23 cellular contexts compared by ENCODE assay signal in genomic region chr16:20137194-20137593, GRCh38.
"Had no signal": no experiment of that assay in that cellular context is flagged by ENCODE, and none has a peak within 500 bp of the region (broad histone marks: within the 10 kb centered on the region; RNA-seq: fewer than 3 reads in every experiment).

No MANE protein-coding gene starts in this region.

- H3K9me3 ChIP-seq: ascending aorta, colonic mucosa had no signal

- H3K4me1 ChIP-seq: ascending aorta, colonic mucosa, esophagus squamous epithelium, gastroesophageal sphincter had no signal

- H3K27me3 ChIP-seq: ascending aorta, colonic mucosa had no signal

- ATAC-seq: activated naive CD4-positive, alpha-beta T cell treated with anti-CD3 and anti-CD28 coated beads, Interleukin-2, amount 50 U/mL, for 72 hours; activated T-cell treated with anti-CD3 and anti-CD28 coated beads, Interleukin-2, amount 50 U/mL, for 72 hours; gastroesophageal sphincter had no signal

- H3K36me3 ChIP-seq: ascending aorta, colonic mucosa, esophagus squamous epithelium, gastroesophageal sphincter had no signal

- H3K27ac ChIP-seq: ascending aorta, colonic mucosa, esophagus squamous epithelium, gastroesophageal sphincter, VCaP had no signal

- H3K4me3 ChIP-seq: ascending aorta, colonic mucosa, esophagus squamous epithelium, gastroesophageal sphincter had no signal

- DNase-seq: activated CD4-positive, alpha-beta memory T cell treated with anti-CD3 and anti-CD28 coated beads, Interleukin-2, amount 10 ng/mL, durations not matched to agents 7 days and 5 days; activated CD4-positive, alpha-beta T cell treated with anti-CD3 and anti-CD28 coated beads for 1 hour; activated CD4-positive, alpha-beta T cell treated with anti-CD3 and anti-CD28 coated beads for 4 hours; activated CD4-positive, alpha-beta T cell treated with anti-CD3 and anti-CD28 coated beads, Interleukin-2, amount 10 ng/mL, durations not matched to agents 7 days and 5 days; activated CD4-positive, alpha-beta T cell treated with anti-CD3 and anti-CD28 coated beads, Interleukin-2, amount 50 U/mL, for 4 hours; activated CD8-positive, alpha-beta memory T cell treated with anti-CD3 and anti-CD28 coated beads, Interleukin-2, amount 50 U/mL, for 48 hours; activated gamma-delta T cell; activated naive CD4-positive, alpha-beta T cell; activated naive CD4-positive, alpha-beta T cell treated with anti-CD3 and anti-CD28 coated beads, Interleukin-2, amount 10 ng/mL, durations not matched to agents 7 days and 5 days; activated naive CD8-positive, alpha-beta T cell treated with anti-CD3 and anti-CD28 coated beads, Interleukin-2, amount 10 ng/mL, durations not matched to agents 7 days and 5 days; activated T-cell treated with anti-CD3 and anti-CD28 coated beads for 4 hours; activated T-cell treated with anti-CD3 and anti-CD28 coated beads, Interleukin-2, amount 50 U/mL, for 24 hours; activated T-cell treated with anti-CD3 and anti-CD28 coated beads, Interleukin-2, amount 50 U/mL, for 72 hours; caudate nucleus; colonic mucosa; effector CD8-positive, alpha-beta T cell; esophagus squamous epithelium; foreskin melanocyte; T-helper 2 cell had no signal
